ENCODE assay signal across 8 cellular contexts in genomic region chr16:3019594-3020246, GRCh38. TPM values are rescaled to one million over a fixed set of nuclear protein-coding genes. Genes with fewer than 3 reads are reported as not detected.
DNase-seq lines count a peak whose midpoint lies in the region; ATAC-seq and TF ChIP-seq lines count a peak whose summit lies in the region.

No MANE protein-coding gene starts in this region.

- DNase-seq in T-helper 1 cell (no peak), NOMO-1 treated with dmso at 0.1 percent for 144 hours (lab: John Stamatoyannopoulos, UW; ENCODE audit: unreplicated experiment) (no peak), iPS-NIHi11 (ENCODE audit: low spot score) (no peak)
- DNase-seq in activated CD8-positive, alpha-beta T cell treated with anti-CD3 and anti-CD28 coated beads for 36 hours, result peak; percentile 27
- no peak for DNase-seq in stimulated activated naive CD8-positive, alpha-beta T cell treated with anti-CD3 and anti-CD28 coated beads, Interleukin-15, amount 100 ng/mL, for 72 hours

- POLR2A ChIA-PET in activated CD8-positive, alpha-beta T cell treated with anti-CD3 and anti-CD28 coated beads for 36 hours (lab: Charles Lee), result interaction anchor here (0.6 to 2.1 kb wide), 8 partner anchors 9 to 108 kb away, joined by 3 to 6 read pairs (median 4); partner anchors contain the start of gene FLYWCH1

- H3K4me3 ChIP-seq in iPS-18c (ENCODE audit: insufficient read depth, low read depth, low read length), result peak overlapping the region; percentile 17; the same call in 1 of the 2 replicates

- H3K4me3 Mint-ChIP-seq in T-helper 1 cell treated with Interleukin-12 subunit alpha and Interleukin-12 subunit beta and Interleukin-4 antibody, amounts not matched to agents 30 μg/mL and 1 μg/mL, for 36 hours, result peak overlapping the region; percentile 87
- peak overlapping the region; percentile 77 for H3K4me3 Mint-ChIP-seq in activated CD8-positive, alpha-beta T cell treated with anti-CD3 and anti-CD28 coated beads for 36 hours
- H3K4me3 Mint-ChIP-seq in stimulated activated naive CD8-positive, alpha-beta T cell treated with anti-CD3 and anti-CD28 coated beads, Interleukin-15, amount 100 ng/mL, for 72 hours, result peak overlapping the region; percentile 85

- no peaks in the 10 kb centered on the region for H3K9me3 ChIP-seq in iPS-18c (ENCODE audit: control insufficient read depth, insufficient read depth, low read length)

- peaks cover 13% of the 10 kb centered on the region for H3K27me3 Mint-ChIP-seq in T-helper 1 cell treated with Interleukin-12 subunit alpha and Interleukin-12 subunit beta and Interleukin-4 antibody, amounts not matched to agents 30 μg/mL and 1 μg/mL, for 36 hours (ENCODE audit: low read depth)
- H3K27me3 Mint-ChIP-seq in activated CD8-positive, alpha-beta T cell treated with anti-CD3 and anti-CD28 coated beads for 36 hours, result peaks cover 4% of the 10 kb centered on the region
- peaks cover 36% of the 10 kb centered on the region for H3K27me3 Mint-ChIP-seq in stimulated activated naive CD8-positive, alpha-beta T cell treated with anti-CD3 and anti-CD28 coated beads, Interleukin-15, amount 100 ng/mL, for 72 hours

- CTCF ChIA-PET in activated CD8-positive, alpha-beta T cell treated with anti-CD3 and anti-CD28 coated beads for 36 hours (lab: Charles Lee), result interaction anchor here (0.6 to 10.5 kb wide), 9 partner anchors 10 to 131 kb away, joined by 3 to 135 read pairs (median 5); no protein-coding TSS in a partner anchor

- peaks cover 3% of the 10 kb centered on the region for H3K36me3 Mint-ChIP-seq in T-helper 1 cell treated with Interleukin-12 subunit alpha and Interleukin-12 subunit beta and Interleukin-4 antibody, amounts not matched to agents 30 μg/mL and 1 μg/mL, for 36 hours (ENCODE audit: low read depth)
- peaks cover 2% of the 10 kb centered on the region for H3K36me3 Mint-ChIP-seq in activated CD8-positive, alpha-beta T cell treated with anti-CD3 and anti-CD28 coated beads for 36 hours (ENCODE audit: low read depth)

- no peak for TF ChIP-seq CTCF in activated CD8-positive, alpha-beta T cell treated with anti-CD3 and anti-CD28 coated beads for 36 hours (IDR thresholded peaks at IDR 0.05)

- H3K9me3 Mint-ChIP-seq in T-helper 1 cell treated with Interleukin-12 subunit alpha and Interleukin-12 subunit beta and Interleukin-4 antibody, amounts not matched to agents 30 μg/mL and 1 μg/mL, for 36 hours, result no peaks in the 10 kb centered on the region
- H3K9me3 Mint-ChIP-seq in activated CD8-positive, alpha-beta T cell treated with anti-CD3 and anti-CD28 coated beads for 36 hours, result no peaks in the 10 kb centered on the region
- H3K9me3 Mint-ChIP-seq in stimulated activated naive CD8-positive, alpha-beta T cell treated with anti-CD3 and anti-CD28 coated beads, Interleukin-15, amount 100 ng/mL, for 72 hours, result no peaks in the 10 kb centered on the region

- intact Hi-C loops in activated CD8-positive, alpha-beta T cell treated with anti-CD3 and anti-CD28 coated beads for 36 hours (cut with micrococcal nuclease), result no loop called here

- ATAC-seq in activated CD8-positive, alpha-beta T cell treated with anti-CD3 and anti-CD28 coated beads for 36 hours, result no peak
- ATAC-seq in stimulated activated naive CD8-positive, alpha-beta T cell treated with anti-CD3 and anti-CD28 coated beads, Interleukin-15, amount 100 ng/mL, for 72 hours, result no peak
- ATAC-seq in GM19328 (IDR thresholded peaks at IDR 0.05; ENCODE audit: unreplicated experiment), result no peak

- peaks cover 36% of the 10 kb centered on the region for H3K4me1 Mint-ChIP-seq in T-helper 1 cell treated with Interleukin-12 subunit alpha and Interleukin-12 subunit beta and Interleukin-4 antibody, amounts not matched to agents 30 μg/mL and 1 μg/mL, for 36 hours (ENCODE audit: low read depth)
- peaks cover 41% of the 10 kb centered on the region for H3K4me1 Mint-ChIP-seq in activated CD8-positive, alpha-beta T cell treated with anti-CD3 and anti-CD28 coated beads for 36 hours (ENCODE audit: low read depth)
- peaks cover 66% of the 10 kb centered on the region for H3K4me1 Mint-ChIP-seq in stimulated activated naive CD8-positive, alpha-beta T cell treated with anti-CD3 and anti-CD28 coated beads, Interleukin-15, amount 100 ng/mL, for 72 hours

- peak overlapping the region; percentile 57 for H3K27ac Mint-ChIP-seq in T-helper 1 cell treated with Interleukin-12 subunit alpha and Interleukin-12 subunit beta and Interleukin-4 antibody, amounts not matched to agents 30 μg/mL and 1 μg/mL, for 36 hours
- peak overlapping the region; percentile 72 for H3K27ac Mint-ChIP-seq in activated CD8-positive, alpha-beta T cell treated with anti-CD3 and anti-CD28 coated beads for 36 hours
- H3K27ac Mint-ChIP-seq in stimulated activated naive CD8-positive, alpha-beta T cell treated with anti-CD3 and anti-CD28 coated beads, Interleukin-15, amount 100 ng/mL, for 72 hours, result no peak overlapping the region

RNA-seq across cellular contexts. Expression of gene TNFRSF12A, which starts 0.4 kb away (rescaled TPM):
- 10 to 100 TPM; 11.8 to 13.5 TPM for total RNA-seq in activated CD8-positive, alpha-beta T cell treated with anti-CD3 and anti-CD28 coated beads for 36 hours

RNA-seq across cellular contexts. Expression of gene CLDN6, which starts 1.7 kb away (rescaled TPM):
- total RNA-seq in activated CD8-positive, alpha-beta T cell treated with anti-CD3 and anti-CD28 coated beads for 36 hours, result not detected

RNA-seq across cellular contexts. Expression of gene HCFC1R1, which starts 4.0 kb away (rescaled TPM):
- total RNA-seq in activated CD8-positive, alpha-beta T cell treated with anti-CD3 and anti-CD28 coated beads for 36 hours, result 10 to 100 TPM; 24.2 to 24.8 TPM

RNA-seq across cellular contexts. Expression of gene THOC6, which starts 4.1 kb away (rescaled TPM):
- total RNA-seq in activated CD8-positive, alpha-beta T cell treated with anti-CD3 and anti-CD28 coated beads for 36 hours, result 10 to 100 TPM; 55.4 to 56.6 TPM

RNA-seq across cellular contexts. Expression of gene CLDN9, which starts 7.0 kb away (rescaled TPM):
- total RNA-seq in activated CD8-positive, alpha-beta T cell treated with anti-CD3 and anti-CD28 coated beads for 36 hours, result not detected

Comparison
In these comparisons a context has a peak if more than half of its experiments do, and no peak if none do; other contexts are left out.
1. H3K27ac Mint-ChIP-seq: peak in T-helper 1 cell treated with Interleukin-12 subunit alpha and Interleukin-12 subunit beta and Interleukin-4 antibody, amounts not matched to agents 30 μg/mL and 1 μg/mL, for 36 hours (single experiment) and activated CD8-positive, alpha-beta T cell treated with anti-CD3 and anti-CD28 coated beads for 36 hours (single experiment); none in stimulated activated naive CD8-positive, alpha-beta T cell treated with anti-CD3 and anti-CD28 coated beads, Interleukin-15, amount 100 ng/mL, for 72 hours (0 of 2).
2. Peak in every context shown above with its lines, with median percentiles within 50 percentile points of each other: H3K4me3 Mint-ChIP-seq.